Comparison of ENCODE assay signal across 15 cellular contexts in the genomic region with DNA sequence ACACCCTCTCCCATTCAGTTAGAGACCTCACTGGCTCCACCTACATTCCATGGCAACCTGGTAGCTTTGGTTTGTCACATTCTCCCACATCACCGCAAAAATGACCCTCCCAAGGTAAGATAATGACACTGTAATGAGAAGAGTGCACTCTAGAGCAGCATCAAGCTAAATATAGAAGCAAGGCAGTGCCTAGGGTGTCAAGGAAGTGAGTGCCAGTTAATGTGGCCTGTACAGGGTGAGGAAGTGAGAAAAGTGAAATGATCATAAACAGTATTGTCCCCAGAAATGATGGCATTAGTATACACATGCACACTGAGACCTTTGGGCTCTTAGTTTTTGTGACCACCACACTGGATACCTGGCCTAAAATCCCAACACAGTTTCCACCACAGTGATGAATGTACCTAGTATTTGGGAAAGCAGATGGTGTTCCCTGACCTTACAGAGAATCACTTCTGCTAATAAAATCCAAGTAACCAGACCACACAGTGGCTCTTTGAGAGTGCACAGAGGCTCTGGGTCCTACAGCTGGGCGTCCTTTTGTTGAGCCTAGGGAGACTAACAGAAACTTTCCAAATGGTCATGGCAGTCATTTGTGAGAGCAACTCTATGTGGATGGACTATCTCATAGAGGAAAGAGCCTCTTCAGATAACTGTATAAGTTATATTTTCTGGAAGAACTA.
"Had no signal": no experiment of that assay in that cellular context is flagged by ENCODE, and none has a peak within 500 bp of the region (broad histone marks: within the 10 kb centered on the region; RNA-seq: fewer than 3 reads in every experiment).

No MANE protein-coding gene starts in this region.

- H3K27ac ChIP-seq: breast epithelium, esophagus muscularis mucosa, neutrophil, tibial nerve had no signal

- H3K9me3 ChIP-seq: breast epithelium, esophagus muscularis mucosa, neutrophil, tibial nerve had no signal

- H3K4me1 ChIP-seq: breast epithelium, esophagus muscularis mucosa, tibial nerve had no signal

- H3K4me1 Mint-ChIP-seq: activated naive CD8-positive, alpha-beta T cell treated with anti-CD3 and anti-CD28 coated beads, Interleukin-2, amount 10 ng/mL, durations not matched to agents 7 days and 5 days had no signal

- H3K36me3 Mint-ChIP-seq: activated naive CD8-positive, alpha-beta T cell treated with anti-CD3 and anti-CD28 coated beads, Interleukin-2, amount 10 ng/mL, durations not matched to agents 7 days and 5 days had no signal

- H3K27ac Mint-ChIP-seq: activated CD8-positive, alpha-beta T cell treated with anti-CD3 and anti-CD28 coated beads for 36 hours; activated naive CD8-positive, alpha-beta T cell treated with anti-CD3 and anti-CD28 coated beads, Interleukin-2, amount 10 ng/mL, durations not matched to agents 7 days and 5 days; activated T-cell treated with anti-CD3 and anti-CD28 coated beads, Interleukin-2, amount 50 U/mL, for 72 hours had no signal

- H3K27me3 ChIP-seq: breast epithelium, neutrophil, tibial nerve had no signal

- ATAC-seq: activated CD8-positive, alpha-beta T cell treated with anti-CD3 and anti-CD28 coated beads for 36 hours; activated T-cell treated with anti-CD3 and anti-CD28 coated beads, Interleukin-2, amount 50 U/mL, for 72 hours; left cardiac atrium had no signal

- H3K36me3 ChIP-seq: breast epithelium, esophagus muscularis mucosa, neutrophil, tibial nerve had no signal

- DNase-seq: activated CD4-positive, CD25-positive, alpha-beta regulatory T cell treated with anti-CD3 and anti-CD28 coated beads, Interleukin-2, amount 50 U/mL, for 72 hours; activated CD8-positive, alpha-beta memory T cell treated with anti-CD3 and anti-CD28 coated beads, Interleukin-2, amount 50 U/mL, for 4 hours; activated CD8-positive, alpha-beta T cell treated with anti-CD3 and anti-CD28 coated beads for 36 hours; activated gamma-delta T cell treated with Interleukin-2 at 50 U/mL for 16 hours; activated naive CD8-positive, alpha-beta T cell treated with anti-CD3 and anti-CD28 coated beads, Interleukin-2, amount 10 ng/mL, durations not matched to agents 7 days and 5 days; activated T-cell treated with anti-CD3 and anti-CD28 coated beads, Interleukin-2, amount 50 U/mL, for 72 hours; anterior cingulate cortex; left cardiac atrium; midbrain; stimulated activated CD4-positive, alpha-beta T cell treated with anti-CD3 and anti-CD28 coated beads, Interleukin-4, amount 100 ng/mL, for 4 hours had no signal

- H3K4me3 Mint-ChIP-seq: activated CD8-positive, alpha-beta T cell treated with anti-CD3 and anti-CD28 coated beads for 36 hours; activated naive CD8-positive, alpha-beta T cell treated with anti-CD3 and anti-CD28 coated beads, Interleukin-2, amount 10 ng/mL, durations not matched to agents 7 days and 5 days; activated T-cell treated with anti-CD3 and anti-CD28 coated beads, Interleukin-2, amount 50 U/mL, for 72 hours had no signal

- H3K27me3 Mint-ChIP-seq: activated CD8-positive, alpha-beta T cell treated with anti-CD3 and anti-CD28 coated beads for 36 hours; activated naive CD8-positive, alpha-beta T cell treated with anti-CD3 and anti-CD28 coated beads, Interleukin-2, amount 10 ng/mL, durations not matched to agents 7 days and 5 days had no signal

- H3K4me3 ChIP-seq: breast epithelium, esophagus muscularis mucosa, lung, tibial nerve had no signal

- H3K9me3 Mint-ChIP-seq: activated CD8-positive, alpha-beta T cell treated with anti-CD3 and anti-CD28 coated beads for 36 hours; activated naive CD8-positive, alpha-beta T cell treated with anti-CD3 and anti-CD28 coated beads, Interleukin-2, amount 10 ng/mL, durations not matched to agents 7 days and 5 days had no signal
